Comparison of ENCODE assay signal across 8 cellular contexts in the genomic region with DNA sequence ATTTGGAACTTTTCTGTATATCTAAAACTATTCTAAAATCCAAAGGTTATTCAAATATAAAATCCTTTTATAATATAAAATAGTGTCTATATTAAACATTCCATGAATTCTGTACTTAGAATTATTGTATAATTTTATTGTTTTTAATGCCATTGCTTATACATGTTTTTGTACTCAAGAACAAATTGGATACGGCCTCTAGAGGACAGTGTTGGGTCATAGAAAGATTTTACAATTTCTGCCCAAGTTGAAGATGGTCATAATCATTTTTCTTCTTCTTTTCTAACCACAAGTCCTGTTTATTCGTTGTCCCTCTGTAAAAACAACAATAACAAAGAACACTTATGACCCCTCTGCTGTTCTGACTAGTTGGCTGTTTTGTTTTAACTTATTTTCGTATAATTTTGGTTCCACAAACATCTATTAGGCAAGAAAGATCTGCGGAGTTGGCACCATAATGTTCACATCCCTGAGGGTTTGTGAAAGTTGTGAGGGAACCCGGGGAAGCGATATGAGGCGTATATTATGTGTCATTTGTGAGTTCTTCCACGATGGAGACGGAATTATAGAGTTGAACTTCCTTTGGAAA.
DNase-seq lines count a peak whose midpoint lies in the region; FAIRE-seq and TF ChIP-seq lines count a peak whose summit lies in the region.

No MANE protein-coding gene starts in this region.

- no peaks in the 10 kb centered on the region for H3K27me3 ChIP-seq in sigmoid colon

- no peaks in the 10 kb centered on the region for H3K9me3 ChIP-seq in sigmoid colon

- FAIRE-seq in D721Med (lab: Jason Lieb, UNC), result peak; percentile 35

- no peak for TF ChIP-seq EP300 in Ishikawa (IDR thresholded peaks at IDR 0.05; ENCODE audit: borderline replicate concordance)
- TF ChIP-seq EP300 in sigmoid colon (IDR thresholded peaks at IDR 0.05), result no peak

- H3K27ac ChIP-seq in VCaP (no peak overlapping the region), sigmoid colon (no peak overlapping the region)

- TF ChIP-seq RAD21 in Ishikawa (IDR thresholded peaks at IDR 0.05; ENCODE audit: low read depth), result peak; percentile 70

- DNase-seq in D721Med (ENCODE audit: insufficient read length, low spot score), result no peak
- DNase-seq in left kidney (ENCODE audit: low read depth, low spot score), result peak; percentile 62
- DNase-seq in NCI-H187 (lab: John Stamatoyannopoulos, UW), result no peak
- DNase-seq in sigmoid colon, result no peak
- DNase-seq in hepatic stellate cell (ENCODE audit: low spot score), result no peak
- DNase-seq in stimulated activated CD4-positive, alpha-beta T cell treated with anti-CD3 and anti-CD28 coated beads, Interleukin-4, amount 100 ng/mL, for 1 hour, result no peak

- WGBS in sigmoid colon, 2 donors, result 64 to 76% methylated on average over 9 of the region's 9 CpGs

- intact Hi-C loops in sigmoid colon (cut with DNase I), result no loop called here

- no peak overlapping the region for H3K4me3 ChIP-seq in sigmoid colon

- no peak for TF ChIP-seq POLR2A in sigmoid colon (IDR thresholded peaks at IDR 0.05)

- peaks cover 0 to 10% (median 4%) of the 10 kb centered on the region in 4 donors for H3K4me1 ChIP-seq in sigmoid colon

- peak; percentile 76 for TF ChIP-seq CTCF in D721Med (IDR thresholded peaks at IDR 0.05; ENCODE audit: insufficient read depth, missing control alignments)
- peak; percentile 95 for TF ChIP-seq CTCF in VCaP (conservative IDR thresholded peaks at IDR 0.05)
- TF ChIP-seq CTCF in sigmoid colon (IDR thresholded peaks at IDR 0.05), result peak in 2 of 4 experiments; percentile 48 to 50

- H3K36me3 ChIP-seq in sigmoid colon, result peaks cover 0 to 4% (median 0%) of the 10 kb centered on the region in 4 donors

TF ChIP-seq in Ishikawa, 13 proteins besides CTCF, POLR2A, EP300 and RAD21:
- TF ChIP-seq YY1 (IDR thresholded peaks at IDR 0.05; ENCODE audit: low read depth) (no peak), CREB1 (IDR thresholded peaks at IDR 0.05; ENCODE audit: low read depth) (no peak), NFIC (IDR thresholded peaks at IDR 0.05) (no peak), EGR1 (IDR thresholded peaks at IDR 0.05) (no peak), TAF1 (IDR thresholded peaks at IDR 0.05; ENCODE audit: low read depth) (no peak), TEAD4 (IDR thresholded peaks at IDR 0.05) (no peak), FOXM1 (IDR thresholded peaks at IDR 0.05; ENCODE audit: borderline replicate concordance, low read depth) (no peak), TCF12 (IDR thresholded peaks at IDR 0.05; ENCODE audit: low read depth) (no peak), CEBPB (IDR thresholded peaks at IDR 0.05) (no peak)
- TF ChIP-seq, protein P1, sequence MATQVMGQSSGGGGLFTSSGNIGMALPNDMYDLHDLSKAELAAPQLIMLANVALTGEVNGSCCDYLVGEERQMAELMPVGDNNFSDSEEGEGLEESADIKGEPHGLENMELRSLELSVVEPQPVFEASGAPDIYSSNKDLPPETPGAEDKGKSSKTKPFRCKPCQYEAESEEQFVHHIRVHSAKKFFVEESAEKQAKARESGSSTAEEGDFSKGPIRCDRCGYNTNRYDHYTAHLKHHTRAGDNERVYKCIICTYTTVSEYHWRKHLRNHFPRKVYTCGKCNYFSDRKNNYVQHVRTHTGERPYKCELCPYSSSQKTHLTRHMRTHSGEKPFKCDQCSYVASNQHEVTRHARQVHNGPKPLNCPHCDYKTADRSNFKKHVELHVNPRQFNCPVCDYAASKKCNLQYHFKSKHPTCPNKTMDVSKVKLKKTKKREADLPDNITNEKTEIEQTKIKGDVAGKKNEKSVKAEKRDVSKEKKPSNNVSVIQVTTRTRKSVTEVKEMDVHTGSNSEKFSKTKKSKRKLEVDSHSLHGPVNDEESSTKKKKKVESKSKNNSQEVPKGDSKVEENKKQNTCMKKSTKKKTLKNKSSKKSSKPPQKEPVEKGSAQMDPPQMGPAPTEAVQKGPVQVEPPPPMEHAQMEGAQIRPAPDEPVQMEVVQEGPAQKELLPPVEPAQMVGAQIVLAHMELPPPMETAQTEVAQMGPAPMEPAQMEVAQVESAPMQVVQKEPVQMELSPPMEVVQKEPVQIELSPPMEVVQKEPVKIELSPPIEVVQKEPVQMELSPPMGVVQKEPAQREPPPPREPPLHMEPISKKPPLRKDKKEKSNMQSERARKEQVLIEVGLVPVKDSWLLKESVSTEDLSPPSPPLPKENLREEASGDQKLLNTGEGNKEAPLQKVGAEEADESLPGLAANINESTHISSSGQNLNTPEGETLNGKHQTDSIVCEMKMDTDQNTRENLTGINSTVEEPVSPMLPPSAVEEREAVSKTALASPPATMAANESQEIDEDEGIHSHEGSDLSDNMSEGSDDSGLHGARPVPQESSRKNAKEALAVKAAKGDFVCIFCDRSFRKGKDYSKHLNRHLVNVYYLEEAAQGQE (IDR thresholded peaks at IDR 0.05; ENCODE audit: low read depth), result no peak
- TF ChIP-seq, protein P2, sequence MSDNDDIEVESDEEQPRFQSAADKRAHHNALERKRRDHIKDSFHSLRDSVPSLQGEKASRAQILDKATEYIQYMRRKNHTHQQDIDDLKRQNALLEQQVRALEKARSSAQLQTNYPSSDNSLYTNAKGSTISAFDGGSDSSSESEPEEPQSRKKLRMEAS (IDR thresholded peaks at IDR 0.05), result no peak
